Comparison of ENCODE assay signal across 20 cellular contexts in the genomic region with DNA sequence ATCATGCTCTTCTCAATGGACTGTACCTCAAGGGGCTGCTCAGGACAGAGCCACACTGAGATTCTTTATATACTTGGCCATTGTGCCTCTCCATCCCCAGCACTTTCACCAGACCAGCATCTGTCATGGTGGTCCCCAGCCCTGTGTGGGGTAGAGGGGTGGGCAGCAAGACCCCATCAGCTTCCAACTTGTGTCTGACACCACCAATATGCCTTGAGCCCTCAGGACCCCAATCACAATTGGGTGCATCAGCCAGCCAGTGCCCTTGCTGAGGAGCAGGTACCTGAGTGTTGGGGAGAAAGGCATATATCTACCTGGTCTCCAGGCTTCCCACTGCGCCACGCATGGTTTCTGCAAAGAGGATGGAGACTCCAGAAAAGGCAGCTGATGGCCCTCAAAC. TPM values are rescaled to one million over a fixed set of nuclear protein-coding genes. Genes with fewer than 3 reads are reported as not detected.
"Had no signal": no experiment of that assay in that cellular context is flagged by ENCODE, and none has a peak within 500 bp of the region (broad histone marks: within the 10 kb centered on the region; RNA-seq: fewer than 3 reads in every experiment).

No MANE protein-coding gene starts in this region.

- H3K4me1 Mint-ChIP-seq: natural killer cell; stimulated activated effector memory CD8-positive, alpha-beta T cell treated with anti-CD3 and anti-CD28 coated beads, Interleukin-12 subunit alpha, Interleukin-12 subunit beta, amount 100 ng/mL, for 72 hours had no signal

- H3K27me3 ChIP-seq: neutrophil, pancreas, right lobe of liver, stomach, thyroid gland had no signal

- H3K4me3 ChIP-seq: coronary artery, lower lobe of right lung, pancreas, right lobe of liver, smooth muscle cell, stomach, thyroid gland had no signal

- H3K9me3 Mint-ChIP-seq: natural killer cell; stimulated activated effector memory CD8-positive, alpha-beta T cell treated with anti-CD3 and anti-CD28 coated beads, Interleukin-12 subunit alpha, Interleukin-12 subunit beta, amount 100 ng/mL, for 72 hours had no signal

- H3K4me2 ChIP-seq: smooth muscle cell had no signal

- H3K36me3 ChIP-seq: lower lobe of right lung, neutrophil, pancreas, right lobe of liver, stomach, thyroid gland had no signal

- ATAC-seq: left ventricle myocardium superior; lower lobe of right lung; natural killer cell; pancreas; right lobe of liver; stimulated activated effector memory CD8-positive, alpha-beta T cell treated with anti-CD3 and anti-CD28 coated beads, Interleukin-12 subunit alpha, Interleukin-12 subunit beta, amount 100 ng/mL, for 72 hours had no signal

- DNase-seq: dermis blood vessel endothelial cell; effector memory CD4-positive, alpha-beta T cell; left ventricle myocardium superior; lower lobe of right lung; natural killer cell; pancreas; stimulated activated CD4-positive, alpha-beta T cell treated with anti-CD3 and anti-CD28 coated beads, Interleukin-2, amount 100 ng/mL, for 24 hours; stimulated activated CD4-positive, alpha-beta T cell treated with anti-CD3 and anti-CD28 coated beads, Interleukin-4, amount 100 ng/mL, for 24 hours; stimulated activated naive CD4-positive, alpha-beta T cell treated with Interleukin-2 at 50 U/mL for 16 hours; stomach; thyroid gland; trophoblast cell had no signal

- H3K9me3 ChIP-seq: lower lobe of right lung, neutrophil, pancreas, right lobe of liver, stomach, thyroid gland had no signal

- H3K36me3 Mint-ChIP-seq: natural killer cell; stimulated activated effector memory CD8-positive, alpha-beta T cell treated with anti-CD3 and anti-CD28 coated beads, Interleukin-12 subunit alpha, Interleukin-12 subunit beta, amount 100 ng/mL, for 72 hours had no signal

- H3K27ac Mint-ChIP-seq: natural killer cell; progenitor cell of endocrine pancreas; stimulated activated effector memory CD8-positive, alpha-beta T cell treated with anti-CD3 and anti-CD28 coated beads, Interleukin-12 subunit alpha, Interleukin-12 subunit beta, amount 100 ng/mL, for 72 hours had no signal

- H3K4me1 ChIP-seq: lower lobe of right lung, pancreas, right lobe of liver, stomach had no signal

- H3K4me3 Mint-ChIP-seq: natural killer cell; stimulated activated effector memory CD8-positive, alpha-beta T cell treated with anti-CD3 and anti-CD28 coated beads, Interleukin-12 subunit alpha, Interleukin-12 subunit beta, amount 100 ng/mL, for 72 hours had no signal

- H3K27ac ChIP-seq: coronary artery, lower lobe of right lung, neutrophil, pancreas, right lobe of liver, stomach had no signal

RNA-seq across cellular contexts. Expression of a gene that starts 56.3 kb away (rescaled TPM):
- total RNA-seq: dermis blood vessel endothelial cell, fibroblast of villous mesenchyme, mononuclear cell, natural killer cell had no signal
